In the genomic region with DNA sequence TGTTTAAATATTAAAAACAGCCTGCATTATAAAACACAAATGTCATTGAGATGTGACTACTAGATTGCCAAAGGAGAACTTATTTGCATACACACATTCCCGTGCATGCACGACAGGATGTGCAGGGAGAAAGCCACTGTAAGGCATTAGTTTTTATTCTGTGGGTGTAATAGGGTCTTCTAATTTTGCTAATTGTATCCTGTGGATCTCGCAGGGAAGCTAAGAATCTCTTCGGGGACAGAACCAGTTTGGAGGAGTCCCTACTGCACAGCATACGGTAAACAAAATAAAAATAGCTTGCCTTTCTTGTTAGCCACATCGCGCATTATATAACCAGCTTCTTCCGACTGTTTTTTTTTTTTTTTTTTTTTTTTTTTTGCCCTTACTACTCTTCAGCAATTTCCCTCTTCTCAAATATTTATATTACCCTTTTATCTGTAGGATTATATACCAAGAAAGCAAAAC, we compare ENCODE assay signal across 8 cellular contexts.
DNase-seq lines count a peak whose midpoint lies in the region; ATAC-seq and TF ChIP-seq lines count a peak whose summit lies in the region.

No MANE protein-coding gene starts in this region.

- H3K9ac ChIP-seq in OCI-LY1 (ENCODE audit: low read length), result no peak overlapping the region
- H3K9ac ChIP-seq in duodenal mucosa (ENCODE audit: low read depth in 1 of 2, low read length in 2 of 2), result peak overlapping the region; percentile 76 to 78

- no peaks in the 10 kb centered on the region for H3K36me3 ChIP-seq in OCI-LY1 (ENCODE audit: insufficient read depth, low read length)
- no peaks in the 10 kb centered on the region for H3K36me3 ChIP-seq in duodenal mucosa (ENCODE audit: control insufficient read depth in 1 of 2, insufficient read depth in 2 of 2, low read length in 2 of 2)
- H3K36me3 ChIP-seq in muscle layer of duodenum (ENCODE audit: control insufficient read depth in 1 of 2, insufficient read depth in 2 of 2, low read length in 2 of 2), result peaks cover 0 to 4% of the 10 kb centered on the region in 2 donors

- H3K79me2 ChIP-seq in OCI-LY1 (ENCODE audit: insufficient read depth, low read length), result no peaks in the 10 kb centered on the region

- no peaks in the 10 kb centered on the region for H4K20me1 ChIP-seq in OCI-LY1 (ENCODE audit: insufficient read depth, low read length)

- no peak for DNase-seq in GM12865 (ENCODE audit: low read depth)
- no peak for DNase-seq in SKM-1 treated with dmso at 0.1 percent for 144 hours (lab: John Stamatoyannopoulos, UW; ENCODE audit: unreplicated experiment)
- DNase-seq in glomerular visceral epithelial cell (ENCODE audit: extremely low spot score), result no peak
- no peak for DNase-seq in stimulated activated CD4-positive, alpha-beta T cell treated with anti-CD3 and anti-CD28 coated beads, Interleukin-2, amount 100 ng/mL, for 24 hours

- H2AFZ ChIP-seq in OCI-LY1 (ENCODE audit: low read length), result no peak overlapping the region

- H3K4me3 ChIP-seq in GM12865 (ENCODE audit: low read depth, low read length) (peak overlapping the region; percentile 79), OCI-LY1 (ENCODE audit: low read depth, low read length, poor library complexity, severe bottlenecking) (peak overlapping the region; percentile 50), duodenal mucosa (ENCODE audit: low read depth in 1 of 2, low read length in 2 of 2) (peak overlapping the region; percentile 79 to 87), muscle layer of duodenum (ENCODE audit: low read depth in 1 of 2, low read length in 2 of 2) (peak overlapping the region; percentile 87 to 88)

- no peaks in the 10 kb centered on the region for H3K9me2 ChIP-seq in OCI-LY1 (ENCODE audit: low read depth, low read length)

- peak overlapping the region; percentile 66; the same call in 1 of the 2 replicates for H3K4me2 ChIP-seq in OCI-LY1 (ENCODE audit: low read length)

- H3K27ac ChIP-seq in OCI-LY1 (ENCODE audit: low read depth, low read length, poor library complexity, severe bottlenecking) (no peak overlapping the region), duodenal mucosa (ENCODE audit: low read depth, low read length) (peak overlapping the region; percentile 93), muscle layer of duodenum (ENCODE audit: low read length) (peak overlapping the region; percentile 92)

- no peaks in the 10 kb centered on the region; the same call in none of the 2 replicates for H3K27me3 ChIP-seq in OCI-LY1 (ENCODE audit: insufficient read depth, low read length)
- H3K27me3 ChIP-seq in duodenal mucosa (ENCODE audit: control insufficient read depth in 1 of 2, insufficient read depth in 2 of 2, low read length in 2 of 2), result no peaks in the 10 kb centered on the region
- H3K27me3 ChIP-seq in muscle layer of duodenum (ENCODE audit: low read depth, low read length), result no peaks in the 10 kb centered on the region

- no peaks in the 10 kb centered on the region for H3F3A ChIP-seq in OCI-LY1 (ENCODE audit: insufficient read depth, low read length)

- H3K9me3 ChIP-seq in OCI-LY1 (ENCODE audit: low read length) (no peaks in the 10 kb centered on the region), duodenal mucosa (ENCODE audit: control insufficient read depth in 1 of 2, low read length in 2 of 2) (no peaks in the 10 kb centered on the region), muscle layer of duodenum (ENCODE audit: control insufficient read depth in 1 of 2, low read length in 2 of 2) (no peaks in the 10 kb centered on the region)

- no peak for TF ChIP-seq CTCF in GM12865 (IDR thresholded peaks at IDR 0.05; ENCODE audit: insufficient read depth, low read depth, low read length, missing control alignments)
- TF ChIP-seq CTCF in OCI-LY1 (IDR thresholded peaks at IDR 0.05; ENCODE audit: low read length), result no peak

- peaks cover 25% of the 10 kb centered on the region for H3K4me1 ChIP-seq in OCI-LY1 (ENCODE audit: insufficient read depth, low read length, severe bottlenecking)
- peaks cover 32 to 48% of the 10 kb centered on the region in 2 donors for H3K4me1 ChIP-seq in duodenal mucosa (ENCODE audit: control insufficient read depth in 1 of 2, insufficient read depth in 2 of 2, low read length in 2 of 2)
- H3K4me1 ChIP-seq in muscle layer of duodenum (ENCODE audit: control insufficient read depth in 1 of 2, insufficient read depth in 2 of 2, low read length in 2 of 2), result peaks cover 3 to 25% of the 10 kb centered on the region in 2 donors

- ATAC-seq in GM21717 (IDR thresholded peaks at IDR 0.05; ENCODE audit: unreplicated experiment), result no peak
